ENCODE assay signal across 8 cellular contexts in genomic region chr5:78757269-78758053, GRCh38.
DNase-seq lines count a peak whose midpoint lies in the region; ATAC-seq and TF ChIP-seq lines count a peak whose summit lies in the region.

No MANE protein-coding gene starts in this region.

- DNase-seq in AG09319 (ENCODE audit: extremely low read depth, low read depth): peak; percentile 83
- peak; percentile 79 for DNase-seq in brain pericyte (ENCODE audit: low read depth, low spot score)
- DNase-seq in NCI-H2081 treated with DMSO at 0.1 percent for 48 hours (lab: John Stamatoyannopoulos, UW): no peak
- DNase-seq in SKM-1 treated with dmso at 0.1 percent for 144 hours (lab: John Stamatoyannopoulos, UW; ENCODE audit: unreplicated experiment): no peak
- no peak for DNase-seq in NCI-H187 (lab: John Stamatoyannopoulos, UW)
- DNase-seq in RKO (ENCODE audit: low spot score): no peak

- no peak for TF ChIP-seq CTCF in AG09319 (IDR thresholded peaks at IDR 0.05; ENCODE audit: low read depth, low read length)

- ATAC-seq in GM18909 (IDR thresholded peaks at IDR 0.05; ENCODE audit: poor library complexity, unreplicated experiment) (peak; percentile 42), HG03135 (IDR thresholded peaks at IDR 0.05; ENCODE audit: unreplicated experiment) (peak; percentile 40)

Comparison
In these comparisons a context has a peak if more than half of its experiments do, and no peak if none do; other contexts are left out.
1. DNase-seq: peak in AG09319 (single experiment) and brain pericyte (single experiment); none in NCI-H2081 treated with DMSO at 0.1 percent for 48 hours (single experiment), SKM-1 treated with dmso at 0.1 percent for 144 hours (single experiment), NCI-H187 (0 of 2) and RKO (single experiment).